ENCODE assay signal across 17 cellular contexts in the genomic region with DNA sequence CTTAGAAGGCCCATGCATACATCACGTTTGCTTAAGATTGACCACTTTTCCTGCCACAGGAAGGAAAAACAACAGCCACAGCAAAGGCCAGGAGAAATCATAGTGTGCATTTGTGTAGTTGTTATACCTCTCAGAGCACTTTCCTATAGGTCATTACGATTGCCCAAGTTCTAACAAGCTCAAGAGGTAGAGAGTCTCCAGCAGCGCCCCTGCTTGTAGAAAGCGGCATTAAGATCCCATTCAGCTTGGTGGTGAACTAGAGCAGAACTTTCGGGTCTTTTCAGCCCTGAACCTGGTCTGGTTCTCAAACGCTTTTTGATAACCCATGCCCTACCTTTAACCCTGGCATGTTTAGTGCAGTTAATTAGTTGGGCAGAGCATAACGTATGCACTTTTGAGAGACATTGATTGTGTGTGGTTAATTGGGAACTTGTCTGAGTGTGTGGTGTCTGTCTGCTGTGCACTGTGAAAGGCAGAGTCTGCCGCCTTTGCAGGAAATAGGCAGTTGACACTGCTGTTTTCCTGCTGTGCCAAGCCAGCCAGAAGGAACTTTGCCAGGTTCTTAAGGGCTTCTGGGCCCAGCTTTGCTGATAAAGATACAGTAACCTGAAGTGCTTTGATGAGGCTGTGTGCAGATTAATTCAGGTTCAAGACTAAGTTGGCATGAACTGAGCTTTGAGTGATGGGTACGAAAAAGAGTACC.
DNase-seq lines count a peak whose midpoint lies in the region; ATAC-seq and TF ChIP-seq lines count a peak whose summit lies in the region.
"Had no signal": no experiment of that assay in that cellular context is flagged by ENCODE, and none has a peak within 500 bp of the region (broad histone marks: within the 10 kb centered on the region; RNA-seq: fewer than 3 reads in every experiment).

No MANE protein-coding gene starts in this region.

- peak overlapping the region; percentile 38; the same call in 1 of the 2 replicates for H2AFZ ChIP-seq in Loucy (ENCODE audit: low read length)

- H3F3A ChIP-seq in Loucy (ENCODE audit: low read depth), result no peaks in the 10 kb centered on the region

- H3K79me2 ChIP-seq in Loucy (ENCODE audit: insufficient read depth, low read length), result no peaks in the 10 kb centered on the region

- ATAC-seq in activated CD4-positive, alpha-beta T cell treated with anti-CD3 and anti-CD28 coated beads for 36 hours, result no peak
- ATAC-seq in WTC11, result peak; percentile 30
- ATAC-seq in GM18868 (IDR thresholded peaks at IDR 0.05; ENCODE audit: unreplicated experiment), result no peak
- no peak for ATAC-seq in HG02571 (IDR thresholded peaks at IDR 0.05; ENCODE audit: unreplicated experiment)
- ATAC-seq: effector memory CD8-positive, alpha-beta T cell had no signal

- no peaks in the 10 kb centered on the region for H3K9me2 ChIP-seq in Loucy (replicated peaks; ENCODE audit: low read depth, low read length)

- H3K4me2 ChIP-seq in Loucy (ENCODE audit: low read depth, low read length, poor library complexity, severe bottlenecking), result peak overlapping the region; percentile 4

- peaks cover 51% of the 10 kb centered on the region for H3K4me1 Mint-ChIP-seq in activated CD4-positive, alpha-beta T cell treated with anti-CD3 and anti-CD28 coated beads for 36 hours
- H3K4me1 Mint-ChIP-seq in WTC11, result peaks cover 36% of the 10 kb centered on the region

- no peaks in the 10 kb centered on the region for H3K36me3 ChIP-seq in Loucy (ENCODE audit: insufficient read depth, low read length)
- H3K36me3 ChIP-seq: SJSA1, stomach had no signal

- no peaks in the 10 kb centered on the region for H3K27me3 ChIP-seq in Loucy (ENCODE audit: insufficient read depth, low read length, poor library complexity, severe bottlenecking)
- H3K27me3 ChIP-seq: SJSA1 had no signal

- CTCF ChIA-PET in activated CD4-positive, alpha-beta T cell treated with anti-CD3 and anti-CD28 coated beads for 36 hours (lab: Charles Lee), result interaction anchor here (0.6 to 1.6 kb wide), 5 partner anchors 90 to 189 kb away, joined by 3 to 4 read pairs (median 3); no protein-coding TSS in a partner anchor
- CTCF ChIA-PET in WTC11 (lab: Charles Lee), result interaction anchor here (0.9 to 3.1 kb wide), 11 partner anchors 8 to 256 kb away, joined by 3 to 22 read pairs (median 6); no protein-coding TSS in a partner anchor

- no peak overlapping the region for H3K4me3 ChIP-seq in Loucy (ENCODE audit: low read length, poor library complexity, severe bottlenecking)
- H3K4me3 ChIP-seq: SJSA1, stomach had no signal

- H3K9ac ChIP-seq in Loucy (ENCODE audit: low read depth, low read length, poor library complexity, severe bottlenecking), result no peak overlapping the region

- no peak overlapping the region for H3K27ac Mint-ChIP-seq in activated CD4-positive, alpha-beta T cell treated with anti-CD3 and anti-CD28 coated beads for 36 hours
- H3K27ac Mint-ChIP-seq in WTC11, result no peak overlapping the region
- H3K27ac Mint-ChIP-seq: memory B cell had no signal

- H3K36me3 Mint-ChIP-seq in activated CD4-positive, alpha-beta T cell treated with anti-CD3 and anti-CD28 coated beads for 36 hours (ENCODE audit: low read depth), result no peaks in the 10 kb centered on the region
- no peaks in the 10 kb centered on the region for H3K36me3 Mint-ChIP-seq in WTC11
- H3K36me3 Mint-ChIP-seq: memory B cell had no signal

- no peaks in the 10 kb centered on the region for H3K9me3 ChIP-seq in Loucy (ENCODE audit: insufficient read depth, low read depth, low read length)
- H3K9me3 ChIP-seq: SJSA1, stomach had no signal

- H4K20me1 ChIP-seq in Loucy (ENCODE audit: insufficient read depth, low read length, poor library complexity, severe bottlenecking), result no peaks in the 10 kb centered on the region

- peaks cover 40% of the 10 kb centered on the region for H3K4me1 ChIP-seq in Loucy (ENCODE audit: insufficient read depth, low read length, poor library complexity, severe bottlenecking)
- H3K4me1 ChIP-seq: SJSA1 had no signal

- H3K9me3 Mint-ChIP-seq in activated CD4-positive, alpha-beta T cell treated with anti-CD3 and anti-CD28 coated beads for 36 hours (ENCODE audit: low read depth), result no peaks in the 10 kb centered on the region
- no peaks in the 10 kb centered on the region for H3K9me3 Mint-ChIP-seq in WTC11
- H3K9me3 Mint-ChIP-seq: effector memory CD8-positive, alpha-beta T cell; memory B cell had no signal

- DNase-seq in activated CD4-positive, alpha-beta T cell treated with anti-CD3 and anti-CD28 coated beads for 36 hours, result peak; percentile 17
- no peak for DNase-seq in activated CD4-positive, alpha-beta T cell treated with anti-CD3 and anti-CD28 coated beads, Interleukin-2, amount 50 U/mL, for 1 hour
- DNase-seq in WTC11 (ENCODE audit: low spot score) (no peak), retina (peak; percentile 71), GF-D8 (lab: John Stamatoyannopoulos, UW) (no peak)
- DNase-seq: ACHN; activated CD8-positive, alpha-beta memory T cell treated with anti-CD3 and anti-CD28 coated beads for 24 hours; activated effector memory CD4-positive, alpha-beta T cell treated with anti-CD3 and anti-CD28 coated beads, Interleukin-2, amount 50 U/mL, for 16 hours; effector memory CD8-positive, alpha-beta T cell; NCI-H1436 treated with DMSO at 0.1 percent for 48 hours; NCI-H748 treated with DMSO at 0.1 percent for 48 hours; stomach had no signal

- no peak overlapping the region for H3K4me3 Mint-ChIP-seq in activated CD4-positive, alpha-beta T cell treated with anti-CD3 and anti-CD28 coated beads for 36 hours
- no peak overlapping the region for H3K4me3 Mint-ChIP-seq in WTC11
- H3K4me3 Mint-ChIP-seq: effector memory CD8-positive, alpha-beta T cell; memory B cell had no signal

- POLR2A ChIA-PET in activated CD4-positive, alpha-beta T cell treated with anti-CD3 and anti-CD28 coated beads for 36 hours (lab: Charles Lee), result no interaction called here
- POLR2A ChIA-PET in WTC11 (lab: Charles Lee), result no interaction called here

- TF ChIP-seq CTCF in Loucy (conservative IDR thresholded peaks at IDR 0.05; ENCODE audit: low read length) (peak; percentile 35), WTC11 (IDR thresholded peaks at IDR 0.05) (no peak)

- intact Hi-C loops in activated CD4-positive, alpha-beta T cell treated with anti-CD3 and anti-CD28 coated beads for 36 hours (cut with DNase I, micrococcal nuclease), result loop anchor here (5.0 to 10.0 kb wide), 2 partner anchors 250 to 437 kb away; a partner anchor contains a TSS

- no peaks in the 10 kb centered on the region for H3K27me3 Mint-ChIP-seq in activated CD4-positive, alpha-beta T cell treated with anti-CD3 and anti-CD28 coated beads for 36 hours
- H3K27me3 Mint-ChIP-seq in WTC11 (ENCODE audit: low read depth), result peaks cover 27% of the 10 kb centered on the region

TF ChIP-seq in WTC11, 78 proteins besides CTCF, POLR2A, EP300 and RAD21 (continues in another document):
- no peak for TF ChIP-seq TCF7 (CRISPR knock-in tag; IDR thresholded peaks at IDR 0.05; ENCODE audit: low read depth)
- TF ChIP-seq SMAD3 (CRISPR knock-in tag; IDR thresholded peaks at IDR 0.05; ENCODE audit: borderline replicate concordance), result no peak
- no peak for TF ChIP-seq SOX15 (CRISPR knock-in tag; IDR thresholded peaks at IDR 0.05)
- TF ChIP-seq ESRRA (CRISPR knock-in tag; IDR thresholded peaks at IDR 0.05; ENCODE audit: borderline replicate concordance), result no peak
- TF ChIP-seq, protein P1, sequence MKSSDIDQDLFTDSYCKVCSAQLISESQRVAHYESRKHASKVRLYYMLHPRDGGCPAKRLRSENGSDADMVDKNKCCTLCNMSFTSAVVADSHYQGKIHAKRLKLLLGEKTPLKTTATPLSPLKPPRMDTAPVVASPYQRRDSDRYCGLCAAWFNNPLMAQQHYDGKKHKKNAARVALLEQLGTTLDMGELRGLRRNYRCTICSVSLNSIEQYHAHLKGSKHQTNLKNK (CRISPR knock-in tag; IDR thresholded peaks at IDR 0.05), result no peak
- TF ChIP-seq, protein P2, sequence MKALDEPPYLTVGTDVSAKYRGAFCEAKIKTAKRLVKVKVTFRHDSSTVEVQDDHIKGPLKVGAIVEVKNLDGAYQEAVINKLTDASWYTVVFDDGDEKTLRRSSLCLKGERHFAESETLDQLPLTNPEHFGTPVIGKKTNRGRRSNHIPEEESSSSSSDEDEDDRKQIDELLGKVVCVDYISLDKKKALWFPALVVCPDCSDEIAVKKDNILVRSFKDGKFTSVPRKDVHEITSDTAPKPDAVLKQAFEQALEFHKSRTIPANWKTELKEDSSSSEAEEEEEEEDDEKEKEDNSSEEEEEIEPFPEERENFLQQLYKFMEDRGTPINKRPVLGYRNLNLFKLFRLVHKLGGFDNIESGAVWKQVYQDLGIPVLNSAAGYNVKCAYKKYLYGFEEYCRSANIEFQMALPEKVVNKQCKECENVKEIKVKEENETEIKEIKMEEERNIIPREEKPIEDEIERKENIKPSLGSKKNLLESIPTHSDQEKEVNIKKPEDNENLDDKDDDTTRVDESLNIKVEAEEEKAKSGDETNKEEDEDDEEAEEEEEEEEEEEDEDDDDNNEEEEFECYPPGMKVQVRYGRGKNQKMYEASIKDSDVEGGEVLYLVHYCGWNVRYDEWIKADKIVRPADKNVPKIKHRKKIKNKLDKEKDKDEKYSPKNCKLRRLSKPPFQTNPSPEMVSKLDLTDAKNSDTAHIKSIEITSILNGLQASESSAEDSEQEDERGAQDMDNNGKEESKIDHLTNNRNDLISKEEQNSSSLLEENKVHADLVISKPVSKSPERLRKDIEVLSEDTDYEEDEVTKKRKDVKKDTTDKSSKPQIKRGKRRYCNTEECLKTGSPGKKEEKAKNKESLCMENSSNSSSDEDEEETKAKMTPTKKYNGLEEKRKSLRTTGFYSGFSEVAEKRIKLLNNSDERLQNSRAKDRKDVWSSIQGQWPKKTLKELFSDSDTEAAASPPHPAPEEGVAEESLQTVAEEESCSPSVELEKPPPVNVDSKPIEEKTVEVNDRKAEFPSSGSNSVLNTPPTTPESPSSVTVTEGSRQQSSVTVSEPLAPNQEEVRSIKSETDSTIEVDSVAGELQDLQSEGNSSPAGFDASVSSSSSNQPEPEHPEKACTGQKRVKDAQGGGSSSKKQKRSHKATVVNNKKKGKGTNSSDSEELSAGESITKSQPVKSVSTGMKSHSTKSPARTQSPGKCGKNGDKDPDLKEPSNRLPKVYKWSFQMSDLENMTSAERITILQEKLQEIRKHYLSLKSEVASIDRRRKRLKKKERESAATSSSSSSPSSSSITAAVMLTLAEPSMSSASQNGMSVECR (CRISPR knock-in tag; IDR thresholded peaks at IDR 0.05; ENCODE audit: borderline replicate concordance), result no peak
- TF ChIP-seq TEAD4 (CRISPR knock-in tag; IDR thresholded peaks at IDR 0.05), result no peak
- TF ChIP-seq ZNF396 (CRISPR knock-in tag; IDR thresholded peaks at IDR 0.05; ENCODE audit: borderline replicate concordance), result no peak

Comparison
In these comparisons a context has a peak if more than half of its experiments do, and no peak if none do; other contexts are left out.
1. DNase-seq: peak in activated CD4-positive, alpha-beta T cell treated with anti-CD3 and anti-CD28 coated beads for 36 hours (single experiment) and retina (single experiment); none in activated CD4-positive, alpha-beta T cell treated with anti-CD3 and anti-CD28 coated beads, Interleukin-2, amount 50 U/mL, for 1 hour (single experiment), WTC11 (single experiment) and GF-D8 (single experiment).